In the genomic region with DNA sequence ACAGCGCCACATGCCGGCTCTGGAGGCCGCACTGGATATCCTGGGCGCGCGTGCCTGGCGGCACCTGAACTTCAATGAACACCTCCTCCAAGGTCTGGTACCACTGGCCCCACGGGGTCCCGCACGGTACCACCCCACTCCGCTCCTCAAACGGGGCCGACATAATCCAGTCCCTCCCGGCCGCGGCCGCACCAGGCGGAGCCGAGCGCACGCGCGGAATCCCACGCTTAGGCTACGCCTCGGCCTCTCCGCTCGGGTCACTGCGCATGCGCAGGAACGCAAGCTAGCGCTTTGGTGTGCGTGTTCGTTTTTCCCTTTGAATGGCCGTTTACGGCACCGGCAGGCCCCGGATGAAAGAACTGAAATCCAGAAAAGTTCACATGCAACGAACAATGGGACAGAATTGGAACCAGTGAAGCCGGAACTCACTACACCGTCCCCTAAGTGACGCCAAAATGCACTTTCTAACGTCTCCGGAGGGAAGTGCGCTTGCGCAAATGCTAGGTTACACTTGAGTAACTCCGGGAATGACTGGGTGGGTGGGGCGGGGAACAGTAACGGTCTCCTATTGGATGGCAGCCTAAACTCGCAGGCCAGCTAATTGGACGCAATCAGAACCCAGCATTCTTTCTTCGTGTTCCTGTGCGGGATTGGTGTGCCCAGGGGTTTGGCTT, we compare ENCODE assay signal across 8 cellular contexts.
DNase-seq lines count a peak whose midpoint lies in the region; ATAC-seq and TF ChIP-seq lines count a peak whose summit lies in the region.

A gene with protein sequence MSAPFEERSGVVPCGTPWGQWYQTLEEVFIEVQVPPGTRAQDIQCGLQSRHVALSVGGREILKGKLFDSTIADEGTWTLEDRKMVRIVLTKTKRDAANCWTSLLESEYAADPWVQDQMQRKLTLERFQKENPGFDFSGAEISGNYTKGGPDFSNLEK (minus strand): TSS at position 215 of the 674 bp plus-strand sequence. CDS start 52 bp downstream, at position 163.

- DNase-seq in AG09319 (ENCODE audit: extremely low read depth, low read depth) (peak; percentile 97), NCI-H345 (lab: John Stamatoyannopoulos, UW) (peak; percentile 98), iris pigment epithelial cell (ENCODE audit: low read depth) (peak; percentile 99)
- peak; percentile 86 to 96 (median 92) for DNase-seq in activated CD4-positive, CD25-positive, alpha-beta regulatory T cell (lab: John Stamatoyannopoulos, UW)
- peak; percentile 97 for DNase-seq in central memory CD4-positive, alpha-beta T cell
- peak; percentile 87 to 90 for DNase-seq in stimulated activated CD4-positive, alpha-beta T cell treated with anti-CD3 and anti-CD28 coated beads, Interleukin-12 subunit alpha, Interleukin-12 subunit beta, amount 100 ng/mL, for 24 hours (ENCODE audit: low read depth in 2 of 2)

- TF ChIP-seq POLR2A in GM18951 (IDR thresholded peaks at IDR 0.05; ENCODE audit: extremely low read depth, insufficient read depth, insufficient read length): peak; percentile 98

- in situ Hi-C loops in GM18951 (cut with MboI; ENCODE audit: low sequenced_read_pairs, unreplicated experiment): no loop called here

- TF ChIP-seq CTCF in AG09319 (IDR thresholded peaks at IDR 0.05; ENCODE audit: low read depth, low read length): peak; percentile 22

- ATAC-seq in HG03196 (IDR thresholded peaks at IDR 0.05; ENCODE audit: unreplicated experiment): peak; percentile 84

Comparison
In these comparisons a context has a peak if more than half of its experiments do, and no peak if none do; other contexts are left out.
1. Peak in every context shown above with its lines: DNase-seq and ATAC-seq.